Comparison of ENCODE assay signal across 1 cellular context in genomic region chr1:114755006-114755936, GRCh38.
TF ChIP-seq lines count a peak whose summit lies in the region.

No MANE protein-coding gene starts in this region.

TF ChIP-seq in K562, 482 proteins besides CTCF, POLR2A, EP300 and RAD21:
- TF ChIP-seq ELF2 (CRISPR knock-in tag; IDR thresholded peaks at IDR 0.05) (no peak), FOXA3 (CRISPR knock-in tag; conservative IDR thresholded peaks at IDR 0.05 in 1 of 2, IDR thresholded peaks at IDR 0.05 in 1 of 2) (peak in 1 of 2 experiments; percentile 71; a peak in 2 of 4 replicates), ZBTB26 (CRISPR knock-in tag; IDR thresholded peaks at IDR 0.05) (0 out of 2 replicates have a peak, but pooled peaks have one; percentile 53), ZNF184 (CRISPR knock-in tag; IDR thresholded peaks at IDR 0.05) (no peak), CEBPB (tag; IDR thresholded peaks at IDR 0.05) (no peak), GTF2F1 (IDR thresholded peaks at IDR 0.05; ENCODE audit: low read depth, low read length) (no peak), MYNN (IDR thresholded peaks at IDR 0.05) (no peak), MYNN (CRISPR knock-in tag; IDR thresholded peaks at IDR 0.05) (no peak), YY1 (IDR thresholded peaks at IDR 0.05; ENCODE audit: borderline replicate concordance in 1 of 3, control insufficient read depth in 1 of 3, extremely low read depth in 1 of 3, insufficient read depth in 3 of 3, insufficient read length in 1 of 3, insufficient replicate concordance in 2 of 3, low read depth in 1 of 3, low read length in 2 of 3) (peak in 1 of 3 experiments; percentile 28), SMAD1 (IDR thresholded peaks at IDR 0.05; ENCODE audit: low read depth, low read length, partially characterized antibody) (no peak), RBFOX2 (IDR thresholded peaks at IDR 0.05; ENCODE audit: low read depth, low read length) (peak; percentile 57), GATA2 (CRISPR knock-in tag; IDR thresholded peaks at IDR 0.05) (peak; percentile 25; the same call in 1 of the 2 replicates), SMARCB1 (IDR thresholded peaks at IDR 0.05; ENCODE audit: insufficient read length, low read depth) (peak; percentile 91), MNT (conservative IDR thresholded peaks at IDR 0.05) (peak; percentile 32 to 52; a peak in 1 of 4 replicates), ZNF609 (CRISPR knock-in tag; IDR thresholded peaks at IDR 0.05; ENCODE audit: borderline replicate concordance) (no peak), XRCC4 (IDR thresholded peaks at IDR 0.05; ENCODE audit: extremely low read depth, insufficient read depth, insufficient read length) (no peak), ZNF75A (CRISPR knock-in tag; IDR thresholded peaks at IDR 0.05) (no peak), ZBTB11 (CRISPR knock-in tag; IDR thresholded peaks at IDR 0.05) (0 out of 6 replicates have a peak, but pooled peaks of 1 of the 3 experiments have one; percentile 34), SOX6 (IDR thresholded peaks at IDR 0.05) (peak; percentile 45; the same call in 1 of the 2 replicates), E2F3 (CRISPR knock-in tag; IDR thresholded peaks at IDR 0.05) (no peak)
